Comparison of ENCODE assay signal across 16 cellular contexts in genomic region chr5:91027316-91027937, GRCh38.
A peak's percentile ranks its signal among the peaks of the same experiment; 100 is the strongest.
DNase-seq lines count a peak whose midpoint lies in the region; ATAC-seq and TF ChIP-seq lines count a peak whose summit lies in the region.
"Had no signal": no experiment of that assay in that cellular context is flagged by ENCODE, and none has a peak within 500 bp of the region (broad histone marks: within the 10 kb centered on the region; RNA-seq: fewer than 3 reads in every experiment).

No MANE protein-coding gene starts in this region.

- H4K20me1 ChIP-seq in neural progenitor cell (ENCODE audit: low read depth) (peaks cover 9% of the 10 kb centered on the region), osteoblast (ENCODE audit: insufficient read depth, low read length) (no peaks in the 10 kb centered on the region)

- H3K79me2 ChIP-seq in neural progenitor cell (ENCODE audit: low read depth), result no peaks in the 10 kb centered on the region
- H3K79me2 ChIP-seq in osteoblast (ENCODE audit: insufficient read depth, low read length), result no peaks in the 10 kb centered on the region

- H3K9me3 Mint-ChIP-seq in endodermal cell (no peaks in the 10 kb centered on the region), neural progenitor cell (no peaks in the 10 kb centered on the region)

- H3K36me3 ChIP-seq in endodermal cell (ENCODE audit: control insufficient read depth, insufficient read depth, low read length) (no peaks in the 10 kb centered on the region), neural progenitor cell (no peaks in the 10 kb centered on the region), osteoblast (ENCODE audit: insufficient read depth, low read length) (no peaks in the 10 kb centered on the region)
- H3K36me3 ChIP-seq: esophagus muscularis mucosa, WERI-Rb-1 had no signal

- peak overlapping the region; percentile 6 for H3K4me3 Mint-ChIP-seq in endodermal cell
- no peak overlapping the region for H3K4me3 Mint-ChIP-seq in neural progenitor cell
- H3K4me3 Mint-ChIP-seq: activated CD8-positive, alpha-beta T cell treated with anti-CD3 and anti-CD28 coated beads, Interleukin-2, amount 10 ng/mL, durations not matched to agents 7 days and 5 days had no signal

- TF ChIP-seq CTCF in endodermal cell (conservative IDR thresholded peaks at IDR 0.05) (no peak), neural progenitor cell (IDR thresholded peaks at IDR 0.05) (no peak), osteoblast (IDR thresholded peaks at IDR 0.05; ENCODE audit: extremely low read depth, low read depth, low read length) (no peak)

- H3K27ac ChIP-seq in endodermal cell (ENCODE audit: low read depth, low read length) (peak overlapping the region; percentile 47), neural progenitor cell (peak overlapping the region; percentile 73), osteoblast (ENCODE audit: low read depth, low read length) (no peak overlapping the region)
- H3K27ac ChIP-seq: esophagus muscularis mucosa, WERI-Rb-1 had no signal

- ATAC-seq in HG02852 (IDR thresholded peaks at IDR 0.05; ENCODE audit: unreplicated experiment), result no peak
- ATAC-seq: activated CD8-positive, alpha-beta T cell treated with anti-CD3 and anti-CD28 coated beads, Interleukin-2, amount 10 ng/mL, durations not matched to agents 7 days and 5 days had no signal

- H3K4me1 ChIP-seq in endodermal cell (ENCODE audit: control insufficient read depth, insufficient read depth, low read length) (peaks cover 16% of the 10 kb centered on the region), neural progenitor cell (peaks cover 13% of the 10 kb centered on the region), osteoblast (ENCODE audit: insufficient read depth, low read length) (no peaks in the 10 kb centered on the region)

- H3K36me3 Mint-ChIP-seq in endodermal cell (ENCODE audit: low read depth) (no peaks in the 10 kb centered on the region), neural progenitor cell (peaks cover 1% of the 10 kb centered on the region)

- H3K9me3 ChIP-seq in endodermal cell (ENCODE audit: control insufficient read depth, low read length), result no peaks in the 10 kb centered on the region
- H3K9me3 ChIP-seq in neural progenitor cell (ENCODE audit: low read depth), result no peaks in the 10 kb centered on the region
- H3K9me3 ChIP-seq in osteoblast (ENCODE audit: low read depth, low read length), result no peaks in the 10 kb centered on the region
- H3K9me3 ChIP-seq: esophagus muscularis mucosa had no signal

- peak overlapping the region; percentile 45 for H3K4me2 ChIP-seq in neural progenitor cell
- no peak overlapping the region for H3K4me2 ChIP-seq in osteoblast (ENCODE audit: insufficient read depth, low read length)

- H2AFZ ChIP-seq in neural progenitor cell (replicated peaks) (no peak overlapping the region), osteoblast (ENCODE audit: low read length) (no peak overlapping the region)

- H3K4me1 Mint-ChIP-seq in endodermal cell (peaks cover 51% of the 10 kb centered on the region), neural progenitor cell (peaks cover 14% of the 10 kb centered on the region)

- peak overlapping the region; percentile 73 for H3K27ac Mint-ChIP-seq in endodermal cell
- peak overlapping the region; percentile 43 for H3K27ac Mint-ChIP-seq in neural progenitor cell
- H3K27ac Mint-ChIP-seq: activated CD8-positive, alpha-beta T cell treated with anti-CD3 and anti-CD28 coated beads, Interleukin-2, amount 10 ng/mL, durations not matched to agents 7 days and 5 days had no signal

- WGBS in endodermal cell (ENCODE audit: insufficient coverage in 1 of 2, insufficient read length in 1 of 2), 2 experiments, result 86 to 100% methylated on average over 1 of the region's 1 CpG

- peaks cover 11% of the 10 kb centered on the region for H3F3A ChIP-seq in neural progenitor cell (ENCODE audit: low read depth)

- H3K27me3 ChIP-seq in endodermal cell (ENCODE audit: control insufficient read depth, insufficient read depth, low read length, poor library complexity, severe bottlenecking), result no peaks in the 10 kb centered on the region
- no peaks in the 10 kb centered on the region for H3K27me3 ChIP-seq in neural progenitor cell
- H3K27me3 ChIP-seq in osteoblast (ENCODE audit: insufficient read depth, low read length), result no peaks in the 10 kb centered on the region
- H3K27me3 ChIP-seq: esophagus muscularis mucosa had no signal

- H3K9ac ChIP-seq in endodermal cell (ENCODE audit: extremely low read depth, low read length, poor library complexity, severe bottlenecking) (no peak overlapping the region), neural progenitor cell (no peak overlapping the region)

- H3K4me3 ChIP-seq in endodermal cell (ENCODE audit: low read length) (peak overlapping the region; percentile 35), neural progenitor cell (no peak overlapping the region), osteoblast (ENCODE audit: insufficient read depth, low read length) (no peak overlapping the region)
- H3K4me3 ChIP-seq: esophagus muscularis mucosa had no signal

- H3K27me3 Mint-ChIP-seq in endodermal cell (ENCODE audit: insufficient read depth) (no peaks in the 10 kb centered on the region), neural progenitor cell (ENCODE audit: insufficient read depth, low read depth) (no peaks in the 10 kb centered on the region)

- DNase-seq in DMS53 treated with DMSO at 0.1 percent for 48 hours (lab: John Stamatoyannopoulos, UW; ENCODE audit: unreplicated experiment), result peak; percentile 18
- DNase-seq in NCI-H2081 (lab: John Stamatoyannopoulos, UW), result peak; percentile 32 to 76
- no peak for DNase-seq in endodermal cell
- DNase-seq in neural progenitor cell (ENCODE audit: low spot score), result no peak
- no peak for DNase-seq in 8988T
- DNase-seq in HuH-7.5 (ENCODE audit: low spot score), result no peak
- no peak for DNase-seq in osteoblast (ENCODE audit: insufficient read length, low spot score, missing footprints)
- DNase-seq: activated CD8-positive, alpha-beta T cell treated with anti-CD3 and anti-CD28 coated beads, Interleukin-2, amount 10 ng/mL, durations not matched to agents 7 days and 5 days; cortex of kidney; NCI-H1694; posterior cingulate gyrus; RPMI8226; stimulated activated naive CD4-positive, alpha-beta T cell treated with Interleukin-2 at 50 U/mL for 16 hours; WERI-Rb-1 had no signal

Comparison
In these comparisons a context has a peak if more than half of its experiments do, and no peak if none do; other contexts are left out.
1. DNase-seq: peak in DMS53 treated with DMSO at 0.1 percent for 48 hours (single experiment) and NCI-H2081 (2 of 2); none in endodermal cell (single experiment), neural progenitor cell (single experiment), 8988T (single experiment), HuH-7.5 (single experiment) and osteoblast (single experiment).